In the genomic region with DNA sequence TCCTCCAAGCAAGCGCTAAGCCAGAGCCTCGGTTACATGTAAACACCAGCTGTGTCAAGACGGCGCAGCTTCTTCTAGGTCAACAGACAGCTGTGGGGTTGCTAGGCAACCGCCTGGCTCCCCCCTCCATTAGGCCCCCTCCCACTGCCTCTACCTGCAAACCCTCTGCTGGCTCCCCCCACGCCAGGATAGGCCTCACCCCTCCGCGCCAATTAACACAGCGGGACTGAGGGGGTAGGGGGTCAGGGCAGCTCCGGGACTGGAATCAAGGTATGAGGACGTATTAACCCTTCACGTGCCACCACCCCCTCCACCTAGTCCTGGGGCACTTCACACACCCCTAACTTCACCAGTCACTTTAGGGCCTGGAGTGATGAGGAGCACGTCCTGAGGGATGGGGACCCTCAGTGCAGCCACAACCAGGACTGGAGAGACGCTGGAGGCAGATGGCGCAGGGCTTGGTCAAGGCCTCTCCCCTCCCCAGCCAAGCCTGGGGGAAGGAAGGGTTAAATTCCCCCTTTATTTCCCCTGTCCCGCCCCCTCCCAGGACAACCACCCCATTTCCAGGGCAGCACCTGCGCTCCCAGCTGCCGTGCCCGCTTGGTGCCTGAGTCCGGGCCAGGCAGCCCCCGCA, we compare ENCODE assay signal across 9 cellular contexts. TPM values are rescaled to one million over a fixed set of nuclear protein-coding genes. Genes with fewer than 3 reads are reported as not detected.
DNase-seq lines count a peak whose midpoint lies in the region; ATAC-seq and TF ChIP-seq lines count a peak whose summit lies in the region.
"Had no signal": no experiment of that assay in that cellular context is flagged by ENCODE, and none has a peak within 500 bp of the region (broad histone marks: within the 10 kb centered on the region; RNA-seq: fewer than 3 reads in every experiment).

No MANE protein-coding gene starts in this region.

- H3K27ac Mint-ChIP-seq in GM23338 (no peak overlapping the region; the same call in 1 of the 2 replicates), progenitor cell of endocrine pancreas (peak overlapping the region; percentile 87)
- no peak overlapping the region for H3K27ac Mint-ChIP-seq in activated T-cell treated with anti-CD3 and anti-CD28 coated beads, Interleukin-2, amount 50 U/mL, for 24 hours

- H3K9me2 ChIP-seq in GM23338 (ENCODE audit: insufficient read depth) = no peaks in the 10 kb centered on the region

- H3K4me1 ChIP-seq in GM23338 (ENCODE audit: insufficient read depth) = peaks cover 54% of the 10 kb centered on the region
- peaks cover 25 to 75% (median 69%) of the 10 kb centered on the region in 12 donors for H3K4me1 ChIP-seq in heart left ventricle

- H3K9me3 ChIP-seq in heart left ventricle = no peaks in the 10 kb centered on the region
- H3K9me3 ChIP-seq in MG63 = no peaks in the 10 kb centered on the region
- H3K9me3 ChIP-seq: SJSA1 had no signal

- peak overlapping the region; percentile 91 for H2AFZ ChIP-seq in GM23338

- H3K27me3 ChIP-seq in GM23338 (ENCODE audit: insufficient read depth) (peaks cover 7% of the 10 kb centered on the region; the same call in 1 of the 2 replicates), heart left ventricle (no peaks in the 10 kb centered on the region), MG63 (no peaks in the 10 kb centered on the region)
- H3K27me3 ChIP-seq: SJSA1 had no signal

- no peaks in the 10 kb centered on the region for H3K36me3 Mint-ChIP-seq in GM23338 (ENCODE audit: low read depth)
- peaks cover 9% of the 10 kb centered on the region for H3K36me3 Mint-ChIP-seq in activated T-cell treated with anti-CD3 and anti-CD28 coated beads, Interleukin-2, amount 50 U/mL, for 24 hours (ENCODE audit: low read depth)
- H3K36me3 Mint-ChIP-seq in progenitor cell of endocrine pancreas (ENCODE audit: insufficient read depth) = no peaks in the 10 kb centered on the region

- H3K9me3 Mint-ChIP-seq in GM23338 (no peaks in the 10 kb centered on the region), progenitor cell of endocrine pancreas (ENCODE audit: low read depth) (no peaks in the 10 kb centered on the region)
- H3K9me3 Mint-ChIP-seq in activated T-cell treated with anti-CD3 and anti-CD28 coated beads, Interleukin-2, amount 50 U/mL, for 24 hours = no peaks in the 10 kb centered on the region

- no peaks in the 10 kb centered on the region for H3K79me2 ChIP-seq in GM23338 (replicated peaks; ENCODE audit: insufficient read depth)

- H3K4me1 Mint-ChIP-seq in GM23338 (peaks cover 61% of the 10 kb centered on the region), progenitor cell of endocrine pancreas (ENCODE audit: low read depth) (peaks cover 53% of the 10 kb centered on the region)
- H3K4me1 Mint-ChIP-seq in activated T-cell treated with anti-CD3 and anti-CD28 coated beads, Interleukin-2, amount 50 U/mL, for 24 hours (ENCODE audit: low read depth) = peaks cover 57% of the 10 kb centered on the region

- H3K27me3 Mint-ChIP-seq in GM23338 (ENCODE audit: insufficient read depth, low read depth, poor library complexity) (peaks cover 21% of the 10 kb centered on the region), progenitor cell of endocrine pancreas (no peaks in the 10 kb centered on the region)
- no peaks in the 10 kb centered on the region for H3K27me3 Mint-ChIP-seq in activated T-cell treated with anti-CD3 and anti-CD28 coated beads, Interleukin-2, amount 50 U/mL, for 24 hours

- DNase-seq in GM23338 (ENCODE audit: low spot score) = peak; percentile 91
- peak; percentile 94 for DNase-seq in NCI-H2196 (lab: John Stamatoyannopoulos, UW; ENCODE audit: unreplicated experiment)
- peak; percentile 54 for DNase-seq in activated T-cell treated with anti-CD3 and anti-CD28 coated beads, Interleukin-2, amount 50 U/mL, for 24 hours
- DNase-seq in heart left ventricle = peak in 4 of 5 donors; percentile 68 to 87 (median 76)
- peak; percentile 43 for DNase-seq in progenitor cell of endocrine pancreas (ENCODE audit: low spot score, unreplicated experiment)
- DNase-seq in MG63 = no peak
- no peak for DNase-seq in SKM-1 (lab: John Stamatoyannopoulos, UW; ENCODE audit: unreplicated experiment)

- H3K4me2 ChIP-seq in GM23338 = peak overlapping the region; percentile 95

- H4K20me1 ChIP-seq in GM23338 (replicated peaks; ENCODE audit: insufficient read depth) = no peaks in the 10 kb centered on the region

- TF ChIP-seq CTCF in GM23338 (conservative IDR thresholded peaks at IDR 0.05; ENCODE audit: low read depth in 2 of 2) (no peak), heart left ventricle (IDR thresholded peaks at IDR 0.05) (no peak), progenitor cell of endocrine pancreas (IDR thresholded peaks at IDR 0.05; ENCODE audit: unreplicated experiment) (no peak)

- WGBS in heart left ventricle, 4 donors = 18 to 25% (median 22%) methylated on average over 14 to 21 of the region's 21 CpGs

- H3K27ac ChIP-seq in GM23338 (ENCODE audit: low read depth) (no peak overlapping the region), heart left ventricle (peak overlapping the region; percentile 79 to 97 (median 90))
- H3K27ac ChIP-seq: SJSA1 had no signal

- H3F3A ChIP-seq in GM23338 (replicated peaks; ENCODE audit: low read depth) = peaks cover 39% of the 10 kb centered on the region

- TF ChIP-seq POLR2A in heart left ventricle (IDR thresholded peaks at IDR 0.05) = no peak

- peak; percentile 29 for ATAC-seq in GM23338
- ATAC-seq in heart left ventricle = peak in 3 of 4 donors; percentile 6 to 21 (median 17)
- no peak for ATAC-seq in GM21423 (IDR thresholded peaks at IDR 0.05; ENCODE audit: unreplicated experiment)

- peak overlapping the region; percentile 78 for H3K4me3 ChIP-seq in GM23338
- H3K4me3 ChIP-seq in heart left ventricle = peak overlapping the region in 11 of 12 donors; percentile 30 to 65 (median 55)
- H3K4me3 ChIP-seq in MG63 = no peak overlapping the region
- H3K4me3 ChIP-seq: SJSA1 had no signal

- H3K4me3 Mint-ChIP-seq in GM23338 (peak overlapping the region; percentile 66), progenitor cell of endocrine pancreas (ENCODE audit: low read depth) (peak overlapping the region; percentile 62)
- peak overlapping the region; percentile 65 for H3K4me3 Mint-ChIP-seq in activated T-cell treated with anti-CD3 and anti-CD28 coated beads, Interleukin-2, amount 50 U/mL, for 24 hours

- intact Hi-C loops in heart left ventricle (cut with DNase I) = loop anchor here in 4 of 10 donors (2.0 to 10.0 kb wide), 5 partner anchors 35 to 123 kb away; a partner anchor contains a TSS

- no peaks in the 10 kb centered on the region for H3K36me3 ChIP-seq in GM23338 (ENCODE audit: insufficient read depth)
- H3K36me3 ChIP-seq in heart left ventricle = peaks cover 0 to 2% (median 0%) of the 10 kb centered on the region in 9 donors
- H3K36me3 ChIP-seq in MG63 = no peaks in the 10 kb centered on the region
- H3K36me3 ChIP-seq: SJSA1 had no signal

TF ChIP-seq in GM23338, 12 proteins besides CTCF, POLR2A, EP300 and RAD21 (continues in another document):
- TF ChIP-seq ZNF331 (CRISPR knock-in tag; IDR thresholded peaks at IDR 0.05; ENCODE audit: low read depth) (no peak), JUNB (IDR thresholded peaks at IDR 0.05; ENCODE audit: unreplicated experiment) (no peak), NANOG (IDR thresholded peaks at IDR 0.05; ENCODE audit: borderline replicate concordance) (no peak; the same call in 1 of the 2 replicates), STAT1 (IDR thresholded peaks at IDR 0.05; ENCODE audit: unreplicated experiment) (no peak), CREB1 (CRISPR knock-in tag; IDR thresholded peaks at IDR 0.05; ENCODE audit: low read depth) (peak; percentile 60)
- TF ChIP-seq, protein P1, sequence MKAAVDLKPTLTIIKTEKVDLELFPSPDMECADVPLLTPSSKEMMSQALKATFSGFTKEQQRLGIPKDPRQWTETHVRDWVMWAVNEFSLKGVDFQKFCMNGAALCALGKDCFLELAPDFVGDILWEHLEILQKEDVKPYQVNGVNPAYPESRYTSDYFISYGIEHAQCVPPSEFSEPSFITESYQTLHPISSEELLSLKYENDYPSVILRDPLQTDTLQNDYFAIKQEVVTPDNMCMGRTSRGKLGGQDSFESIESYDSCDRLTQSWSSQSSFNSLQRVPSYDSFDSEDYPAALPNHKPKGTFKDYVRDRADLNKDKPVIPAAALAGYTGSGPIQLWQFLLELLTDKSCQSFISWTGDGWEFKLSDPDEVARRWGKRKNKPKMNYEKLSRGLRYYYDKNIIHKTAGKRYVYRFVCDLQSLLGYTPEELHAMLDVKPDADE (IDR thresholded peaks at IDR 0.05) = 0 out of 2 replicates have a peak, but pooled peaks have one; percentile 29

RNA-seq across cellular contexts. Expression of a gene that starts 37.4 kb away (rescaled TPM):
- 37.2 and 40.9 TPM in 2 replicates for total RNA-seq in GM23338 (2014; rRNA removed; shearing (Covaris generic))
- polyA plus RNA-seq in GM23338 (2016; fragmentation: Nextera tagmentation; extraction: Ambion mirVana) (89.5 and 95.6 TPM in 2 replicates), heart left ventricle (10 to 100 TPM; 14.2 to 52.0 TPM)
- total RNA-seq in heart left ventricle (100 to 1,000 TPM in 1 of 9 donors, 10 to 100 TPM in 8; 27.5 to 103 (median 47.9) TPM), progenitor cell of endocrine pancreas (74.6 and 76.9 TPM in 2 replicates)
- total RNA-seq in MG63 (2014; rRNA removed; shearing (Covaris generic); ENCODE audit: low replicate concordance) = 13.9 and 15.5 TPM in 2 replicates

Comparison
In these comparisons a context has a peak if more than half of its experiments do, and no peak if none do; other contexts are left out.
1. DNase-seq: peak in GM23338 (single experiment), NCI-H2196 (single experiment), activated T-cell treated with anti-CD3 and anti-CD28 coated beads, Interleukin-2, amount 50 U/mL, for 24 hours (single experiment), heart left ventricle (4 of 5) and progenitor cell of endocrine pancreas (single experiment); none in MG63 (single experiment) and SKM-1 (single experiment).
2. Peak in every context shown above with its lines, with median percentiles within 50 percentile points of each other: H3K4me3 Mint-ChIP-seq.